In genomic region chrX:14051416-14051815, GRCh38 we compare ENCODE assay signal across 13 cellular contexts. TPM values are rescaled to one million over a fixed set of nuclear protein-coding genes. Genes with fewer than 3 reads are reported as not detected.
A peak's percentile ranks its signal among the peaks of the same experiment; 100 is the strongest.
DNase-seq lines count a peak whose midpoint lies in the region; ATAC-seq and TF ChIP-seq lines count a peak whose summit lies in the region.
"Had no signal": no experiment of that assay in that cellular context is flagged by ENCODE, and none has a peak within 500 bp of the region (broad histone marks: within the 10 kb centered on the region; RNA-seq: fewer than 3 reads in every experiment).

No MANE protein-coding gene starts in this region.

- peak; percentile 24 for TF ChIP-seq CTCF in smooth muscle cell (IDR thresholded peaks at IDR 0.05; ENCODE audit: borderline replicate concordance, insufficient read depth, poor library complexity, severe bottlenecking)

- no peak overlapping the region for H3K9ac ChIP-seq in smooth muscle cell (ENCODE audit: low read depth)

- no peaks in the 10 kb centered on the region for H4K20me1 ChIP-seq in smooth muscle cell (ENCODE audit: low read depth)

- no peaks in the 10 kb centered on the region for H3F3A ChIP-seq in smooth muscle cell (ENCODE audit: low read depth)

- no peak overlapping the region for H2AFZ ChIP-seq in smooth muscle cell (ENCODE audit: low read depth)

- H3K4me2 ChIP-seq in smooth muscle cell: no peak overlapping the region

- no peaks in the 10 kb centered on the region for H3K79me2 ChIP-seq in smooth muscle cell (ENCODE audit: low read depth)

- DNase-seq in NCI-H2081 (lab: John Stamatoyannopoulos, UW) (peak; percentile 9 to 38), NCI-H2081 treated with DMSO at 0.1 percent for 48 hours (lab: John Stamatoyannopoulos, UW) (no peak), NCI-H446 treated with DMSO at 0.1 percent for 48 hours (lab: John Stamatoyannopoulos, UW) (peak; percentile 24), astrocyte of the hippocampus (ENCODE audit: low read depth, low spot score) (peak; percentile 30), smooth muscle cell (lab: John Stamatoyannopoulos, UW; ENCODE audit: unreplicated experiment) (no peak), putamen (ENCODE audit: low spot score) (no peak)
- DNase-seq: activated naive CD4-positive, alpha-beta T cell treated with anti-CD3 and anti-CD28 coated beads, Interleukin-2, amount 50 U/mL, for 16 hours; effector memory CD8-positive, alpha-beta T cell; foreskin melanocyte had no signal

- TF ChIP-seq POLR2A in GM18505 (IDR thresholded peaks at IDR 0.05; ENCODE audit: borderline replicate concordance, extremely low read depth, insufficient read depth, insufficient read length): no peak

- H3K36me3 ChIP-seq in smooth muscle cell (ENCODE audit: low read depth): no peaks in the 10 kb centered on the region
- H3K36me3 ChIP-seq: HAP-1, SJSA1 had no signal

- H3K27ac ChIP-seq in smooth muscle cell (ENCODE audit: low read depth): peak overlapping the region; percentile 46
- H3K27ac ChIP-seq: SJSA1 had no signal

- ATAC-seq in HG03097 (IDR thresholded peaks at IDR 0.05; ENCODE audit: low FRiP score, unreplicated experiment): no peak
- no peak for ATAC-seq in GM18505 (IDR thresholded peaks at IDR 0.05; ENCODE audit: unreplicated experiment)
- ATAC-seq: effector memory CD8-positive, alpha-beta T cell had no signal

- 69% methylated on average over 5 of the region's 5 CpGs for WGBS in smooth muscle cell (ENCODE audit: low lambda C conversion rate)

- H3K4me1 ChIP-seq in smooth muscle cell (ENCODE audit: low read depth): no peaks in the 10 kb centered on the region
- H3K4me1 ChIP-seq: SJSA1 had no signal

- H3K9me3 ChIP-seq in smooth muscle cell (replicated peaks; ENCODE audit: low read depth): peaks cover 8% of the 10 kb centered on the region
- H3K9me3 ChIP-seq: HAP-1, SJSA1 had no signal

- no peak overlapping the region for H3K4me3 ChIP-seq in smooth muscle cell
- H3K4me3 ChIP-seq: HAP-1, SJSA1 had no signal

- no peaks in the 10 kb centered on the region for H3K27me3 ChIP-seq in smooth muscle cell (ENCODE audit: low read depth)
- H3K27me3 ChIP-seq: SJSA1 had no signal

RNA-seq across cellular contexts. Expression of gene GEMIN8, which starts 21.7 kb away (rescaled TPM):
- 14.8 and 21.5 TPM in 2 replicates for total RNA-seq in smooth muscle cell
- 14.6 and 15.8 TPM in 2 replicates for polyA plus RNA-seq in smooth muscle cell

Comparison
In these comparisons a context has a peak if more than half of its experiments do, and no peak if none do; other contexts are left out.
1. DNase-seq: peak in NCI-H2081 (2 of 2), NCI-H446 treated with DMSO at 0.1 percent for 48 hours (single experiment) and astrocyte of the hippocampus (single experiment); none in NCI-H2081 treated with DMSO at 0.1 percent for 48 hours (single experiment), smooth muscle cell (single experiment) and putamen (single experiment).